21 cellular contexts compared by ENCODE assay signal in genomic region chr12:52644078-52644415, GRCh38. TPM values are rescaled to one million over a fixed set of nuclear protein-coding genes. Genes with fewer than 3 reads are reported as not detected.
"Had no signal": no experiment of that assay in that cellular context is flagged by ENCODE, and none has a peak within 500 bp of the region (broad histone marks: within the 10 kb centered on the region; RNA-seq: fewer than 3 reads in every experiment).

No MANE protein-coding gene starts in this region.

- H3K4me3 ChIP-seq: adrenal gland, esophagus squamous epithelium, hepatocyte, left ventricle myocardium inferior, skin epidermis, tibial nerve, uterus had no signal

- H3K27me3 ChIP-seq: tibial nerve, uterus had no signal

- H3K4me3 Mint-ChIP-seq: activated T-helper 1 cell treated with anti-CD3 and anti-CD28 coated beads, Interleukin-12 subunit alpha, Interleukin-12 subunit beta, Interleukin-2, Interleukin-4 antibody, amounts not matched to agents 30 ng/mL and 10 ng/mL and 1 ng/mL, durations not matched to agents 14 hours and 24 hours and 36 hours; memory B cell; nephron progenitor cell had no signal

- H3K4me2 ChIP-seq: hepatocyte had no signal

- ATAC-seq: right cardiac atrium had no signal

- H3K4me1 ChIP-seq: adrenal gland, left ventricle myocardium inferior, tibial nerve, uterus had no signal

- DNase-seq: activated CD4-positive, alpha-beta T cell treated with anti-CD3 and anti-CD28 coated beads for 1 hour; adrenal gland; esophagus squamous epithelium; left ventricle myocardium inferior; nephron progenitor cell; occipital lobe; right cardiac atrium; stimulated activated CD4-positive, alpha-beta T cell treated with anti-CD3 and anti-CD28 coated beads, Interleukin-4, amount 100 ng/mL, for 24 hours; stimulated activated naive CD4-positive, alpha-beta T cell treated with Interleukin-2 at 50 U/mL for 16 hours; substantia nigra; uterus had no signal

- H3K9me3 Mint-ChIP-seq: activated T-helper 1 cell treated with anti-CD3 and anti-CD28 coated beads, Interleukin-12 subunit alpha, Interleukin-12 subunit beta, Interleukin-2, Interleukin-4 antibody, amounts not matched to agents 30 ng/mL and 10 ng/mL and 1 ng/mL, durations not matched to agents 14 hours and 24 hours and 36 hours; memory B cell; nephron progenitor cell had no signal

- H2AFZ ChIP-seq: hepatocyte had no signal

- H3K27ac Mint-ChIP-seq: memory B cell, nephron progenitor cell, progenitor cell of endocrine pancreas had no signal

- H3K36me3 Mint-ChIP-seq: memory B cell had no signal

- H3K79me2 ChIP-seq: hepatocyte had no signal

- H3K36me3 ChIP-seq: adrenal gland, esophagus squamous epithelium, left ventricle myocardium inferior, tibial nerve, uterus had no signal

- H3K4me1 Mint-ChIP-seq: memory B cell, nephron progenitor cell had no signal

- H3K27ac ChIP-seq: adrenal gland, esophagus squamous epithelium, hepatocyte, left ventricle myocardium inferior, tibial nerve, uterus had no signal

- H3K9me3 ChIP-seq: adrenal gland, esophagus squamous epithelium, left ventricle myocardium inferior, tibial nerve, uterus had no signal

RNA-seq across cellular contexts. Expression of gene KRT2, which starts 8.0 kb away (rescaled TPM):
- total RNA-seq: activated T-helper 1 cell treated with anti-CD3 and anti-CD28 coated beads, Interleukin-12 subunit alpha, Interleukin-12 subunit beta, Interleukin-2, Interleukin-4 antibody, amounts not matched to agents 30 ng/mL and 10 ng/mL and 1 ng/mL, durations not matched to agents 14 hours and 24 hours and 36 hours; adrenal gland; fibroblast of villous mesenchyme; glomerular endothelial cell; hepatocyte; kidney epithelial cell; left ventricle myocardium inferior; mucosa of gallbladder; occipital lobe; progenitor cell of endocrine pancreas; right cardiac atrium; tibial nerve; uterus had no signal
- polyA plus RNA-seq: hepatocyte, right cardiac atrium had no signal

RNA-seq across cellular contexts. Expression of gene KRT73, which starts 25.7 kb away (rescaled TPM):
- total RNA-seq: activated T-helper 1 cell treated with anti-CD3 and anti-CD28 coated beads, Interleukin-12 subunit alpha, Interleukin-12 subunit beta, Interleukin-2, Interleukin-4 antibody, amounts not matched to agents 30 ng/mL and 10 ng/mL and 1 ng/mL, durations not matched to agents 14 hours and 24 hours and 36 hours; fibroblast of villous mesenchyme; glomerular endothelial cell; hepatocyte; kidney epithelial cell; left ventricle myocardium inferior; mucosa of gallbladder; occipital lobe; progenitor cell of endocrine pancreas; right cardiac atrium; tibial nerve; uterus had no signal
- polyA plus RNA-seq: hepatocyte, right cardiac atrium had no signal

RNA-seq across cellular contexts. Expression of gene KRT1, which starts 36.2 kb away (rescaled TPM):
- total RNA-seq: activated T-helper 1 cell treated with anti-CD3 and anti-CD28 coated beads, Interleukin-12 subunit alpha, Interleukin-12 subunit beta, Interleukin-2, Interleukin-4 antibody, amounts not matched to agents 30 ng/mL and 10 ng/mL and 1 ng/mL, durations not matched to agents 14 hours and 24 hours and 36 hours; fibroblast of villous mesenchyme; glomerular endothelial cell; kidney epithelial cell; left ventricle myocardium inferior; progenitor cell of endocrine pancreas; right cardiac atrium; tibial nerve had no signal
- polyA plus RNA-seq: adrenal gland, hepatocyte, right cardiac atrium had no signal

RNA-seq across cellular contexts. Expression of gene KRT72, which starts 42.8 kb away (rescaled TPM):
- total RNA-seq: activated T-helper 1 cell treated with anti-CD3 and anti-CD28 coated beads, Interleukin-12 subunit alpha, Interleukin-12 subunit beta, Interleukin-2, Interleukin-4 antibody, amounts not matched to agents 30 ng/mL and 10 ng/mL and 1 ng/mL, durations not matched to agents 14 hours and 24 hours and 36 hours; esophagus squamous epithelium; fibroblast of villous mesenchyme; glomerular endothelial cell; hepatocyte; kidney epithelial cell; left ventricle myocardium inferior; mucosa of gallbladder; occipital lobe; progenitor cell of endocrine pancreas; right cardiac atrium; tibial nerve had no signal
- polyA plus RNA-seq: hepatocyte, right cardiac atrium had no signal

RNA-seq across cellular contexts. Expression of gene KRT77, which starts 59.3 kb away (rescaled TPM):
- total RNA-seq: activated T-helper 1 cell treated with anti-CD3 and anti-CD28 coated beads, Interleukin-12 subunit alpha, Interleukin-12 subunit beta, Interleukin-2, Interleukin-4 antibody, amounts not matched to agents 30 ng/mL and 10 ng/mL and 1 ng/mL, durations not matched to agents 14 hours and 24 hours and 36 hours; adrenal gland; esophagus squamous epithelium; fibroblast of villous mesenchyme; glomerular endothelial cell; hepatocyte; kidney epithelial cell; left ventricle myocardium inferior; mucosa of gallbladder; occipital lobe; progenitor cell of endocrine pancreas; right cardiac atrium; tibial nerve; uterus had no signal
- polyA plus RNA-seq: adrenal gland, hepatocyte, right cardiac atrium had no signal
